ENCODE assay signal across 20 cellular contexts in the genomic region with DNA sequence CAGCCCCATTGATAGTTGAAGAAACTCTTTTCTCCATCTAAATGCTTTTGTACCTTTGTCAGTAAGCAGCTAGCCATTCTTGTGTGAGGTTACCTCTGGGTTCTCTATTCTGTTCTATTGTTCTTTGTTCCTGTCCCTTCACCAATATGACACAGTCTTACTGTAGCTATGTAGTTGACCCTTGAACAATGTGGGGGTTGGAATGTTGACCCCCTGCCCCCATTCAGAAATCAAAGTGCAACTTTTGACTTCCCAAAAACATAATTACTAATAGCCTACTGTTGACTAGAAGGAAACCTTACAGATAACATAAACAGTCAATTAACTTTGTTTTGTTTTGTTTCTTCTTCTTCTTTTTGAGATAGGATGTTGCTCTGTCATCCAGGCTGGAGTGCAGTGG. TPM values are rescaled to one million over a fixed set of nuclear protein-coding genes. Genes with fewer than 3 reads are reported as not detected.
A peak's percentile ranks its signal among the peaks of the same experiment; 100 is the strongest.
DNase-seq lines count a peak whose midpoint lies in the region; ATAC-seq, FAIRE-seq and TF ChIP-seq lines count a peak whose summit lies in the region.
"Had no signal": no experiment of that assay in that cellular context is flagged by ENCODE, and none has a peak within 500 bp of the region (broad histone marks: within the 10 kb centered on the region; RNA-seq: fewer than 3 reads in every experiment).

No MANE protein-coding gene starts in this region.

- no peak overlapping the region; the same call in 1 of the 2 replicates for H3K9ac ChIP-seq in HepG2 (ENCODE audit: insufficient read depth, low read depth, low read length)
- H3K9ac ChIP-seq: GM23248 had no signal

- no peaks in the 10 kb centered on the region for H3K9me3 Mint-ChIP-seq in dendritic cell treated with granulocyte-macrophage colony-stimulating factor and Interleukin-4, amounts not matched to agents 40 ng/mL and 50 ng/mL, for 4 days
- no peaks in the 10 kb centered on the region for H3K9me3 Mint-ChIP-seq in endothelial cell (ENCODE audit: unreplicated experiment)
- H3K9me3 Mint-ChIP-seq: CD4-positive, alpha-beta T cell; HFFc6 had no signal

- no peaks in the 10 kb centered on the region for H3K27me3 Mint-ChIP-seq in dendritic cell treated with granulocyte-macrophage colony-stimulating factor and Interleukin-4, amounts not matched to agents 40 ng/mL and 50 ng/mL, for 4 days
- no peaks in the 10 kb centered on the region for H3K27me3 Mint-ChIP-seq in endothelial cell (ENCODE audit: unreplicated experiment)
- H3K27me3 Mint-ChIP-seq: CD4-positive, alpha-beta T cell had no signal

- H3K27ac ChIP-seq in HepG2 (ENCODE audit: extremely low read length, insufficient read depth, low read length) (peak overlapping the region; percentile 52), right lobe of liver (no peak overlapping the region)
- H3K27ac ChIP-seq: C4-2B, GM23248, HL-60 had no signal

- TF ChIP-seq POLR2A in HepG2 (IDR thresholded peaks at IDR 0.05; ENCODE audit: insufficient read depth in 1 of 2, low read depth in 2 of 2, low read length in 2 of 2) (no peak), right lobe of liver (IDR thresholded peaks at IDR 0.05) (no peak)

- peaks cover 48% of the 10 kb centered on the region for H3K36me3 Mint-ChIP-seq in dendritic cell treated with granulocyte-macrophage colony-stimulating factor and Interleukin-4, amounts not matched to agents 40 ng/mL and 50 ng/mL, for 4 days (ENCODE audit: low read depth)
- peaks cover 16% of the 10 kb centered on the region for H3K36me3 Mint-ChIP-seq in endothelial cell (ENCODE audit: low read depth, unreplicated experiment)

- TF ChIP-seq CTCF in HepG2 (CRISPR knock-in tag; IDR thresholded peaks at IDR 0.05) (no peak), right lobe of liver (IDR thresholded peaks at IDR 0.05) (no peak), endothelial cell (IDR thresholded peaks at IDR 0.05; ENCODE audit: unreplicated experiment) (no peak)

- peak overlapping the region; percentile 1 for H3K27ac Mint-ChIP-seq in dendritic cell treated with granulocyte-macrophage colony-stimulating factor and Interleukin-4, amounts not matched to agents 40 ng/mL and 50 ng/mL, for 4 days
- H3K27ac Mint-ChIP-seq in endothelial cell (ENCODE audit: unreplicated experiment): peak overlapping the region; percentile 58
- H3K27ac Mint-ChIP-seq: CD4-positive, alpha-beta T cell; HFFc6 had no signal

- H3K79me2 ChIP-seq in HepG2 (ENCODE audit: insufficient read depth, low read length): peaks cover 13% of the 10 kb centered on the region

- H4K20me1 ChIP-seq in HepG2 (ENCODE audit: insufficient read depth, low read length): no peaks in the 10 kb centered on the region

- in situ Hi-C loops in HepG2 (cut with HindIII; ENCODE audit: extremely low pct_ligation_motif_present, low pct_unique_long_range_greater_than_20kb): no loop called here

- no peaks in the 10 kb centered on the region for H3K27me3 ChIP-seq in HepG2 (ENCODE audit: control insufficient read depth in 1 of 2, insufficient read depth in 2 of 2, low read length in 2 of 2)
- no peaks in the 10 kb centered on the region for H3K27me3 ChIP-seq in right lobe of liver

- CTCF ChIA-PET in HepG2 (lab: Yijun Ruan, JAX; ENCODE audit: low intra/inter-chr PET ratio, low total read pairs): no interaction called here

- no peak for TF ChIP-seq RAD21 in HepG2 (CRISPR knock-in tag; IDR thresholded peaks at IDR 0.05)

- peak; percentile 80 for DNase-seq in HepG2 (ENCODE audit: low spot score)
- no peak for DNase-seq in right lobe of liver
- DNase-seq in endothelial cell (ENCODE audit: low spot score): no peak
- no peak for DNase-seq in SW480 (ENCODE audit: low spot score)
- no peak for DNase-seq in AML-193 (lab: John Stamatoyannopoulos, UW)
- DNase-seq in globus pallidus (ENCODE audit: low spot score): no peak
- DNase-seq: 8988T; Caco-2; CD4-positive, alpha-beta T cell; GM23248; HFFc6; IMR-90 had no signal

- ATAC-seq in HepG2: peak; percentile 91
- no peak for ATAC-seq in right lobe of liver
- ATAC-seq: HCT116 had no signal

- BruUV-seq in HepG2 (replicated peaks; lab: Mats Ljungman, UMichigan): no TSS peak

- H3K36me3 ChIP-seq in HepG2 (replicated peaks in 1 of 2; ENCODE audit: control insufficient read depth in 1 of 2, insufficient read depth in 2 of 2, low read length in 2 of 2) (peaks cover 0 to 5% of the 10 kb centered on the region in 2 experiments; a peak in 3 of 5 replicates), right lobe of liver (peaks cover 0 to 14% (median 0%) of the 10 kb centered on the region in 4 donors)

- POLR2A ChIA-PET in HepG2 (lab: Yijun Ruan, JAX): interaction anchor here (1.6 kb wide), 1 partner anchor 19 kb away, joined by 3 read pairs; a partner anchor contains a TSS

- no peak overlapping the region for H3K4me3 Mint-ChIP-seq in dendritic cell treated with granulocyte-macrophage colony-stimulating factor and Interleukin-4, amounts not matched to agents 40 ng/mL and 50 ng/mL, for 4 days
- H3K4me3 Mint-ChIP-seq in endothelial cell (ENCODE audit: unreplicated experiment): no peak overlapping the region
- H3K4me3 Mint-ChIP-seq: CD4-positive, alpha-beta T cell; HFFc6 had no signal

- peaks cover 45% of the 10 kb centered on the region for H3K4me1 ChIP-seq in HepG2 (ENCODE audit: insufficient read depth, low read length)
- H3K4me1 ChIP-seq in right lobe of liver: peaks cover 0 to 3% (median 0%) of the 10 kb centered on the region in 4 donors
- H3K4me1 ChIP-seq: Caco-2 had no signal

- TF ChIP-seq EP300 in HepG2 (IDR thresholded peaks at IDR 0.05; ENCODE audit: low read depth in 2 of 2, low read length in 2 of 2) (peak; percentile 36; a peak in 2 of 4 replicates), HepG2 (CRISPR knock-in tag; IDR thresholded peaks at IDR 0.05; ENCODE audit: borderline replicate concordance) (peak; percentile 59; the same call in 1 of the 2 replicates)

- peaks cover 53% of the 10 kb centered on the region for H3K4me1 Mint-ChIP-seq in dendritic cell treated with granulocyte-macrophage colony-stimulating factor and Interleukin-4, amounts not matched to agents 40 ng/mL and 50 ng/mL, for 4 days (ENCODE audit: low read depth)
- H3K4me1 Mint-ChIP-seq in endothelial cell (ENCODE audit: unreplicated experiment): peaks cover 23% of the 10 kb centered on the region

- H3K4me3 ChIP-seq in HepG2 (replicated peaks in 1 of 3; ENCODE audit: insufficient read depth in 1 of 3, low read depth in 2 of 3, low read length in 3 of 3) (no peak overlapping the region), right lobe of liver (no peak overlapping the region)
- H3K4me3 ChIP-seq: GM23248 had no signal

- FAIRE-seq in HepG2 (lab: Jason Lieb, UNC): no peak
- FAIRE-seq: D721Med, G401.6, GM12891, H54 had no signal

- intact Hi-C loops in HepG2 (cut with micrococcal nuclease; ENCODE audit: unreplicated experiment) (loop anchor here (2.0 kb wide), 1 partner anchor 23 kb away; no protein-coding TSS in a partner anchor), right lobe of liver (cut with DNase I) (no loop called here)
- intact Hi-C loops in dendritic cell treated with granulocyte-macrophage colony-stimulating factor and Interleukin-4, amounts not matched to agents 40 ng/mL and 50 ng/mL, for 4 days (cut with micrococcal nuclease): no loop called here

- H3K9me3 ChIP-seq in HepG2 (ENCODE audit: low read length) (no peaks in the 10 kb centered on the region), right lobe of liver (no peaks in the 10 kb centered on the region)
- H3K9me3 ChIP-seq: Caco-2 had no signal

- no peak overlapping the region for H2AFZ ChIP-seq in HepG2 (ENCODE audit: low read length)
- H2AFZ ChIP-seq: GM23248 had no signal

- H3K4me2 ChIP-seq in HepG2 (ENCODE audit: low read depth, low read length): peak overlapping the region; percentile 32

RNA-seq across cellular contexts. Expression of a gene that starts 18.7 kb away (rescaled TPM):
- total RNA-seq in HepG2 (2016; rRNA removed; fragmentation: Illumina TruSeq; extraction: Trizol) (18.8 and 26.1 TPM in 2 replicates), right lobe of liver (10 to 100 TPM in 1 of 6 experiments, 1 to 10 TPM in 5; 4.3 to 11.4 (median 8.1) TPM), endothelial cell (ENCODE audit: unreplicated experiment) (41.8 TPM)
- total RNA-seq in HepG2 (2016; cell fraction: cytosol; rRNA removed; fragmentation: Illumina TruSeq; extraction: Trizol; ENCODE audit: low read depth): 6.3 and 9.1 TPM in 2 replicates
- total RNA-seq in HepG2 (2016; cell fraction: insoluble cytoplasmic fraction; rRNA removed; fragmentation: Illumina TruSeq; extraction: Trizol): 21.7 and 22.2 TPM in 2 replicates
- 12.0 and 13.5 TPM in 2 replicates for total RNA-seq in HepG2 (2016; cell fraction: membrane; rRNA removed; fragmentation: Illumina TruSeq; extraction: Trizol)
- total RNA-seq in HepG2 (2016; cell fraction: nucleus; rRNA removed; fragmentation: Illumina TruSeq; extraction: Trizol): 13.5 and 13.9 TPM in 2 replicates
- polyA plus RNA-seq in HepG2 (2011; rRNA removed): 14.0 and 17.5 TPM in 2 replicates
- polyA plus RNA-seq in HepG2 (2011; cell fraction: cytosol; rRNA removed): 18.8 and 22.7 TPM in 2 replicates
- 19.3 and 24.7 TPM in 2 replicates for polyA plus RNA-seq in HepG2 (2011; cell fraction: nucleus; rRNA removed)
- 13.6 and 13.8 TPM in 2 replicates for polyA plus RNA-seq in HepG2 (2012)
- polyA plus RNA-seq in HepG2 (2016; cell fraction: cytosol; fragmentation: Illumina TruSeq; extraction: Trizol; ENCODE audit: low read depth): 14.1 and 15.0 TPM in 2 replicates
- 18.9 and 19.2 TPM in 2 replicates for polyA plus RNA-seq in HepG2 (2016; cell fraction: insoluble cytoplasmic fraction; fragmentation: Illumina TruSeq; extraction: Trizol; ENCODE audit: low read depth)
- polyA plus RNA-seq in HepG2 (2016; cell fraction: membrane; fragmentation: Illumina TruSeq; extraction: Trizol; ENCODE audit: low read depth): 15.0 and 19.1 TPM in 2 replicates
- 24.2 and 25.9 TPM in 2 replicates for polyA plus RNA-seq in HepG2 (2016; cell fraction: nucleus; fragmentation: Illumina TruSeq; extraction: Trizol; ENCODE audit: insufficient read depth, low read depth)
- polyA minus RNA-seq in HepG2 (2011; rRNA and poly(A)+ RNA removed; ENCODE audit: low replicate concordance): 38.2 and 46.2 TPM in 2 replicates
- 6.6 and 13.3 TPM in 2 replicates for polyA minus RNA-seq in HepG2 (2011; cell fraction: cytosol; rRNA and poly(A)+ RNA removed)
- 15.7 and 24.3 TPM in 2 replicates for polyA minus RNA-seq in HepG2 (2011; cell fraction: nucleus; rRNA and poly(A)+ RNA removed)

RNA-seq across cellular contexts. Expression of a gene that starts 18.9 kb away (rescaled TPM):
- total RNA-seq in HepG2 (2016; rRNA removed; fragmentation: Illumina TruSeq; extraction: Trizol): 16.9 and 18.8 TPM in 2 replicates
- 10.9 and 16.9 TPM in 2 replicates for total RNA-seq in HepG2 (2016; cell fraction: cytosol; rRNA removed; fragmentation: Illumina TruSeq; extraction: Trizol; ENCODE audit: low read depth)
- 15.3 and 20.4 TPM in 2 replicates for total RNA-seq in HepG2 (2016; cell fraction: insoluble cytoplasmic fraction; rRNA removed; fragmentation: Illumina TruSeq; extraction: Trizol)
- 19.3 and 19.6 TPM in 2 replicates for total RNA-seq in HepG2 (2016; cell fraction: membrane; rRNA removed; fragmentation: Illumina TruSeq; extraction: Trizol)
- total RNA-seq in HepG2 (2016; cell fraction: nucleus; rRNA removed; fragmentation: Illumina TruSeq; extraction: Trizol): 6.5 and 8.7 TPM in 2 replicates
- 4.3 and 5.1 TPM in 2 replicates for polyA plus RNA-seq in HepG2 (2011; rRNA removed)
- 4.9 and 6.2 TPM in 2 replicates for polyA plus RNA-seq in HepG2 (2011; cell fraction: cytosol; rRNA removed)
- polyA plus RNA-seq in HepG2 (2011; cell fraction: nucleus; rRNA removed): 2.4 and 3.5 TPM in 2 replicates
- polyA plus RNA-seq in HepG2 (2012): 6.2 and 9.4 TPM in 2 replicates
- 16.0 and 22.8 TPM in 2 replicates for polyA plus RNA-seq in HepG2 (2016; cell fraction: cytosol; fragmentation: Illumina TruSeq; extraction: Trizol; ENCODE audit: low read depth)
- 23.7 and 25.7 TPM in 2 replicates for polyA plus RNA-seq in HepG2 (2016; cell fraction: insoluble cytoplasmic fraction; fragmentation: Illumina TruSeq; extraction: Trizol; ENCODE audit: low read depth)
- polyA plus RNA-seq in HepG2 (2016; cell fraction: membrane; fragmentation: Illumina TruSeq; extraction: Trizol; ENCODE audit: low read depth): 17.7 and 20.7 TPM in 2 replicates
- 8.4 and 11.9 TPM in 2 replicates for polyA plus RNA-seq in HepG2 (2016; cell fraction: nucleus; fragmentation: Illumina TruSeq; extraction: Trizol; ENCODE audit: insufficient read depth, low read depth)
- 2.9 and 4.0 TPM in 2 replicates for polyA minus RNA-seq in HepG2 (2011; rRNA and poly(A)+ RNA removed; ENCODE audit: low replicate concordance)
- 2.3 and 4.0 TPM in 2 replicates for polyA minus RNA-seq in HepG2 (2011; cell fraction: cytosol; rRNA and poly(A)+ RNA removed)
- 6.1 and 6.7 TPM in 2 replicates for polyA minus RNA-seq in HepG2 (2011; cell fraction: nucleus; rRNA and poly(A)+ RNA removed)
- 1 to 10 TPM; 2.1 to 4.7 (median 3.2) TPM for total RNA-seq in right lobe of liver
- 12.1 TPM for total RNA-seq in endothelial cell (ENCODE audit: unreplicated experiment)
